ENCODE assay signal across 16 cellular contexts in the genomic region with DNA sequence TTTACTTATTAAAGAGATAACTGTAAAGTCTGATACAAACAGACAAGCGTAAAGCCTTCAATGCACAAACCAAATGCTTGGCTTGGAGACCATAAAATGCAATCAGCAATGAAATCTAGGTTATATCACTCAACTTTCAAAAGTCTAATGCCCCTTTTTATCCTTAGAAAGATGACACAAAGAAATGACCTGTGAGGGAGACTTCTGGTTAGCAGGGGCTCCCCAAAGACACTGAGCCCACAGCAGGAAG.
A peak's percentile ranks its signal among the peaks of the same experiment; 100 is the strongest.
DNase-seq lines count a peak whose midpoint lies in the region; ATAC-seq and TF ChIP-seq lines count a peak whose summit lies in the region.
"Had no signal": no experiment of that assay in that cellular context is flagged by ENCODE, and none has a peak within 500 bp of the region (broad histone marks: within the 10 kb centered on the region; RNA-seq: fewer than 3 reads in every experiment).

No MANE protein-coding gene starts in this region.

- no peak overlapping the region for H3K4me3 Mint-ChIP-seq in H9
- peak overlapping the region; percentile 83 for H3K4me3 Mint-ChIP-seq in activated naive CD8-positive, alpha-beta T cell

- no peak overlapping the region for H4K8ac ChIP-seq in H9 (replicated peaks; ENCODE audit: insufficient read length, low read depth, low read length)

- no CpG with 5 or more reads among the region's 1 CpG for WGBS in H9 (ENCODE audit: extremely low coverage, insufficient read length, low lambda C conversion rate)
- WGBS in psoas muscle, 3 donors: 66 to 88% (median 80%) methylated on average over 1 of the region's 1 CpG

- peaks cover 45 to 47% of the 10 kb centered on the region in 2 experiments for H3K4me1 Mint-ChIP-seq in H9
- H3K4me1 Mint-ChIP-seq in activated naive CD8-positive, alpha-beta T cell (ENCODE audit: low read depth): peaks cover 93% of the 10 kb centered on the region

- no peaks in the 10 kb centered on the region for H3K79me1 ChIP-seq in H9 (ENCODE audit: insufficient read depth, low read depth, low read length, poor library complexity, severe bottlenecking)

- DNase-seq in DND-41 (no peak), H9 (no peak), psoas muscle (no peak), HuH-7 (ENCODE audit: low spot score) (no peak), SW 1271 (lab: John Stamatoyannopoulos, UW) (no peak), C1 segment of cervical spinal cord (lab: John Stamatoyannopoulos, UW) (no peak), DMS53 (lab: John Stamatoyannopoulos, UW) (no peak)
- DNase-seq: activated CD4-positive, alpha-beta T cell treated with anti-CD3 and anti-CD28 coated beads, Interleukin-2, amount 50 U/mL, for 4 hours; COR-L47; left ventricle myocardium superior; NCI-H1105; NCI-H524 treated with DMSO at 0.1 percent for 48 hours; occipital lobe had no signal

- H3K36me3 ChIP-seq in DND-41 (ENCODE audit: insufficient read depth, low read length) (no peaks in the 10 kb centered on the region), psoas muscle (ENCODE audit: insufficient read depth in 1 of 2, low read depth in 1 of 2) (no peaks in the 10 kb centered on the region)

- H3K27me3 ChIP-seq in DND-41 (ENCODE audit: insufficient read depth, low read length, poor library complexity) (no peaks in the 10 kb centered on the region), H9 (ENCODE audit: insufficient read depth, low read length) (no peaks in the 10 kb centered on the region), psoas muscle (ENCODE audit: insufficient read depth in 3 of 3, low read length in 2 of 3) (no peaks in the 10 kb centered on the region)

- H3K27me3 Mint-ChIP-seq in H9 (ENCODE audit: low read depth): no peaks in the 10 kb centered on the region
- H3K27me3 Mint-ChIP-seq in activated naive CD8-positive, alpha-beta T cell: no peaks in the 10 kb centered on the region
- H3K27me3 Mint-ChIP-seq: brain had no signal

- H3K9me3 ChIP-seq in DND-41 (ENCODE audit: insufficient read depth, low read length, severe bottlenecking) (no peaks in the 10 kb centered on the region), H9 (ENCODE audit: control insufficient read depth, low read depth, low read length) (no peaks in the 10 kb centered on the region), psoas muscle (no peaks in the 10 kb centered on the region)

- no peak overlapping the region for H3K56ac ChIP-seq in H9 (ENCODE audit: insufficient read length, low read depth, low read length)

- H2AK5ac ChIP-seq in H9 (ENCODE audit: insufficient read length, low read length): no peak overlapping the region

- peaks cover 47% of the 10 kb centered on the region for H3K4me1 ChIP-seq in DND-41 (ENCODE audit: insufficient read depth, low read length)
- peaks cover 8% of the 10 kb centered on the region for H3K4me1 ChIP-seq in H9 (ENCODE audit: insufficient read depth, low read length)
- H3K4me1 ChIP-seq in psoas muscle: peaks cover 53% of the 10 kb centered on the region

- H2BK5ac ChIP-seq in H9 (ENCODE audit: insufficient read length, low read length): no peak overlapping the region

- no peak overlapping the region for H3K4me2 ChIP-seq in DND-41 (ENCODE audit: insufficient read depth, low read length)
- H3K4me2 ChIP-seq in H9 (ENCODE audit: insufficient read depth, insufficient read length, low read length): no peak overlapping the region

- H3K4ac ChIP-seq in H9 (ENCODE audit: low read depth, low read length): no peak overlapping the region

- intact Hi-C loops in psoas muscle (cut with DNase I): no loop called here

- no peak overlapping the region for H3K14ac ChIP-seq in H9 (ENCODE audit: insufficient read depth, low read length)

- H3K4me3 ChIP-seq in DND-41 (ENCODE audit: low read depth in 1 of 2, low read length in 2 of 2): no peak overlapping the region
- H3K4me3 ChIP-seq in psoas muscle: no peak overlapping the region
- H3K4me3 ChIP-seq: SK-N-MC had no signal

- H3K9ac ChIP-seq in DND-41 (ENCODE audit: low read depth, low read length) (no peak overlapping the region), H9 (ENCODE audit: extremely low read depth, insufficient read length, low read length) (no peak overlapping the region)

- H3K23ac ChIP-seq in H9 (ENCODE audit: insufficient read length, low read depth, low read length): no peak overlapping the region

- H3T11ph ChIP-seq in H9 (ENCODE audit: low read length): no peak overlapping the region

- H2BK15ac ChIP-seq in H9 (ENCODE audit: low read depth, low read length): no peak overlapping the region

- no peak overlapping the region for H2AFZ ChIP-seq in DND-41 (ENCODE audit: low read depth, low read length)
- H2AFZ ChIP-seq in H9 (ENCODE audit: low read length): no peak overlapping the region

- no peaks in the 10 kb centered on the region for H3K23me2 ChIP-seq in H9 (ENCODE audit: insufficient read length, low read depth, low read length, poor library complexity, severe bottlenecking)

- no peak overlapping the region for H2BK20ac ChIP-seq in H9 (ENCODE audit: low read depth, low read length, poor library complexity, severe bottlenecking)

- H2BK12ac ChIP-seq in H9 (ENCODE audit: insufficient read length, low read depth, low read length): no peak overlapping the region

- peak overlapping the region; percentile 57 for H3K27ac ChIP-seq in DND-41 (ENCODE audit: low read length)
- no peak overlapping the region for H3K27ac ChIP-seq in H9 (ENCODE audit: insufficient read length, low read depth, low read length)
- peak overlapping the region; percentile 89 for H3K27ac ChIP-seq in psoas muscle
- H3K27ac ChIP-seq: SK-N-MC had no signal

- H4K20me1 ChIP-seq in DND-41 (ENCODE audit: insufficient read depth, low read length): no peaks in the 10 kb centered on the region
- no peaks in the 10 kb centered on the region for H4K20me1 ChIP-seq in H9 (ENCODE audit: control insufficient read depth, insufficient read depth, insufficient read length)

- no peak overlapping the region for H4K91ac ChIP-seq in H9 (ENCODE audit: insufficient read length, low read depth, low read length)

- peaks cover 3 to 10% (median 8%) of the 10 kb centered on the region in 3 experiments; a peak in 5 of 7 replicates for H3K36me3 Mint-ChIP-seq in H9 (ENCODE audit: insufficient read depth in 1 of 3, low read depth in 3 of 3)
- H3K36me3 Mint-ChIP-seq in activated naive CD8-positive, alpha-beta T cell: peaks cover 18% of the 10 kb centered on the region

- no peak overlapping the region for H4K5ac ChIP-seq in H9 (ENCODE audit: insufficient read length, low read depth, low read length)

- H3K18ac ChIP-seq in H9 (ENCODE audit: insufficient read length, low read depth, low read length): no peak overlapping the region

- ATAC-seq in DND-41 (ENCODE audit: insufficient read depth, low read depth): no peak
- ATAC-seq in psoas muscle: no peak
- ATAC-seq: left ventricle myocardium superior had no signal

- H3K79me2 ChIP-seq in DND-41 (ENCODE audit: insufficient read depth, low read length) (no peaks in the 10 kb centered on the region), H9 (ENCODE audit: insufficient read depth, low read length) (no peaks in the 10 kb centered on the region)

- TF ChIP-seq CTCF in DND-41 (IDR thresholded peaks at IDR 0.05; ENCODE audit: borderline replicate concordance, extremely low read depth, low read length, poor library complexity, severe bottlenecking) (no peak), H9 (conservative IDR thresholded peaks at IDR 0.05) (no peak), psoas muscle (IDR thresholded peaks at IDR 0.05) (no peak)

- H3K9me3 Mint-ChIP-seq in H9: peaks cover 0 to 3% of the 10 kb centered on the region in 2 experiments; a peak in 2 of 5 replicates
- no peaks in the 10 kb centered on the region for H3K9me3 Mint-ChIP-seq in activated naive CD8-positive, alpha-beta T cell (ENCODE audit: low read depth)
- H3K9me3 Mint-ChIP-seq: brain had no signal

- no peak overlapping the region for H2BK120ac ChIP-seq in H9 (ENCODE audit: low read depth, low read length, poor library complexity, severe bottlenecking)

- peak overlapping the region in 2 of 3 experiments; percentile 53 to 80; a peak in 2 of 7 replicates for H3K27ac Mint-ChIP-seq in H9
- peak overlapping the region; percentile 96 for H3K27ac Mint-ChIP-seq in activated naive CD8-positive, alpha-beta T cell
